Comparison of ENCODE assay signal across 8 cellular contexts in genomic region chr5:14208071-14209021, GRCh38.
A peak's percentile ranks its signal among the peaks of the same experiment; 100 is the strongest.
DNase-seq lines count a peak whose midpoint lies in the region; ATAC-seq and TF ChIP-seq lines count a peak whose summit lies in the region.

No MANE protein-coding gene starts in this region.

- H3K9ac ChIP-seq in adipocyte (ENCODE audit: low read length), result peak overlapping the region; percentile 37

- intact Hi-C loops in natural killer cell (cut with micrococcal nuclease), result loop anchor here (2.0 to 5.0 kb wide), 4 partner anchors 14 to 61 kb away; no protein-coding TSS in a partner anchor

- H3K4me1 ChIP-seq in adipocyte (ENCODE audit: control insufficient read depth, insufficient read depth, low read length), result peaks cover 80% of the 10 kb centered on the region

- peak; percentile 55 for ATAC-seq in GM19397 (IDR thresholded peaks at IDR 0.05; ENCODE audit: unreplicated experiment)
- peak; percentile 52 for ATAC-seq in HG03442 (IDR thresholded peaks at IDR 0.05; ENCODE audit: unreplicated experiment)
- peak; percentile 30 to 53 (median 51) for ATAC-seq in natural killer cell

- peak overlapping the region; percentile 37 to 86 for H3K27ac Mint-ChIP-seq in natural killer cell

- no peaks in the 10 kb centered on the region for H3K27me3 Mint-ChIP-seq in natural killer cell (ENCODE audit: low read depth in 2 of 2)

- no peak overlapping the region for H3K4me3 Mint-ChIP-seq in natural killer cell

- no peaks in the 10 kb centered on the region for H3K36me3 ChIP-seq in adipocyte (ENCODE audit: control insufficient read depth, insufficient read depth, low read length, severe bottlenecking)

- H3K36me3 Mint-ChIP-seq in natural killer cell, result no peaks in the 10 kb centered on the region

- peak overlapping the region; percentile 3 for H3K4me3 ChIP-seq in adipocyte (ENCODE audit: low read length)

- DNase-seq in CD1c-positive myeloid dendritic cell (ENCODE audit: extremely low spot score) (peak; percentile 31), adipocyte (ENCODE audit: low read depth) (peak; percentile 81), natural killer cell (no peak), NCI-H187 (lab: John Stamatoyannopoulos, UW) (no peak), NCI-H748 (lab: John Stamatoyannopoulos, UW; ENCODE audit: unreplicated experiment) (no peak), SIG-M5 (lab: John Stamatoyannopoulos, UW) (no peak)

- no peaks in the 10 kb centered on the region for H3K9me3 Mint-ChIP-seq in natural killer cell

- no peaks in the 10 kb centered on the region for H3K9me3 ChIP-seq in adipocyte (ENCODE audit: control insufficient read depth, low read length)

- no peaks in the 10 kb centered on the region for H3K27me3 ChIP-seq in adipocyte (replicated peaks; ENCODE audit: control insufficient read depth, insufficient read depth, low read length)

- no peak for TF ChIP-seq CTCF in natural killer cell (IDR thresholded peaks at IDR 0.05)

- peaks cover 47 to 74% of the 10 kb centered on the region in 2 donors for H3K4me1 Mint-ChIP-seq in natural killer cell

Comparison
In these comparisons a context has a peak if more than half of its experiments do, and no peak if none do; other contexts are left out.
1. DNase-seq: peak in CD1c-positive myeloid dendritic cell (single experiment) and adipocyte (single experiment); none in natural killer cell (single experiment), NCI-H187 (0 of 2), NCI-H748 (single experiment) and SIG-M5 (single experiment).
2. Peak in every context shown above with its lines, with median percentiles within 50 percentile points of each other: ATAC-seq.